ENCODE assay signal across 8 cellular contexts in genomic region chr5:159210846-159211245, GRCh38. TPM values are rescaled to one million over a fixed set of nuclear protein-coding genes. Genes with fewer than 3 reads are reported as not detected.
A peak's percentile ranks its signal among the peaks of the same experiment; 100 is the strongest.
DNase-seq lines count a peak whose midpoint lies in the region; ATAC-seq and TF ChIP-seq lines count a peak whose summit lies in the region.
"Had no signal": no experiment of that assay in that cellular context is flagged by ENCODE, and none has a peak within 500 bp of the region (broad histone marks: within the 10 kb centered on the region; RNA-seq: fewer than 3 reads in every experiment).

No MANE protein-coding gene starts in this region.

- H3K9me3 ChIP-seq in muscle layer of duodenum (ENCODE audit: control insufficient read depth in 1 of 2, low read length in 2 of 2): no peaks in the 10 kb centered on the region

- peaks cover 37% of the 10 kb centered on the region for H3K4me1 ChIP-seq in GM23338 (ENCODE audit: insufficient read depth)
- peaks cover 18 to 21% of the 10 kb centered on the region in 2 donors for H3K4me1 ChIP-seq in muscle layer of duodenum (ENCODE audit: control insufficient read depth in 1 of 2, insufficient read depth in 2 of 2, low read length in 2 of 2)

- peaks cover 8% of the 10 kb centered on the region; the same call in 1 of the 2 replicates for H4K20me1 ChIP-seq in GM23338 (replicated peaks; ENCODE audit: insufficient read depth)

- peaks cover 37% of the 10 kb centered on the region for H3K4me1 Mint-ChIP-seq in GM23338
- H3K4me1 Mint-ChIP-seq in activated naive CD8-positive, alpha-beta T cell (ENCODE audit: low read depth): peaks cover 30% of the 10 kb centered on the region

- no peak for TF ChIP-seq CTCF in C4-2B (conservative IDR thresholded peaks at IDR 0.05)
- TF ChIP-seq CTCF in GM23338 (conservative IDR thresholded peaks at IDR 0.05; ENCODE audit: low read depth in 2 of 2): no peak

- no peak for DNase-seq in GM23338 (ENCODE audit: low spot score)
- no peak for DNase-seq in stimulated activated CD4-positive, alpha-beta T cell treated with anti-CD3 and anti-CD28 coated beads, Interleukin-4, amount 100 ng/mL, for 1 hour
- DNase-seq in NCI-H524 treated with DMSO at 0.1 percent for 48 hours (lab: John Stamatoyannopoulos, UW): no peak
- DNase-seq in amygdala (lab: John Stamatoyannopoulos, UW): no peak
- DNase-seq: activated gamma-delta T cell treated with Interleukin-2 at 50 U/mL for 16 hours had no signal

- H3K9me2 ChIP-seq in GM23338 (ENCODE audit: insufficient read depth): no peaks in the 10 kb centered on the region

- H3K27ac ChIP-seq in C4-2B (peak overlapping the region; percentile 18; the same call in 1 of the 2 replicates), GM23338 (ENCODE audit: low read depth) (no peak overlapping the region), muscle layer of duodenum (ENCODE audit: low read length) (peak overlapping the region; percentile 0)

- H3K4me2 ChIP-seq in GM23338: peak overlapping the region; percentile 79; the same call in 1 of the 2 replicates

- no peaks in the 10 kb centered on the region for H3F3A ChIP-seq in GM23338 (replicated peaks; ENCODE audit: low read depth)

- H3K4me3 ChIP-seq in GM23338: no peak overlapping the region
- H3K4me3 ChIP-seq in muscle layer of duodenum (ENCODE audit: low read depth in 1 of 2, low read length in 2 of 2): no peak overlapping the region

- H3K36me3 ChIP-seq in GM23338 (ENCODE audit: insufficient read depth) (no peaks in the 10 kb centered on the region), muscle layer of duodenum (ENCODE audit: control insufficient read depth in 1 of 2, insufficient read depth in 2 of 2, low read length in 2 of 2) (peaks cover 0 to 10% of the 10 kb centered on the region in 2 donors)

- no peak overlapping the region; the same call in 1 of the 2 replicates for H2AFZ ChIP-seq in GM23338

- ATAC-seq in GM23338: no peak

- H3K27me3 ChIP-seq in GM23338 (ENCODE audit: insufficient read depth): peaks cover 35% of the 10 kb centered on the region
- no peaks in the 10 kb centered on the region for H3K27me3 ChIP-seq in muscle layer of duodenum (ENCODE audit: low read depth, low read length)

- H3K36me3 Mint-ChIP-seq in GM23338 (ENCODE audit: low read depth): no peaks in the 10 kb centered on the region
- peaks cover 6% of the 10 kb centered on the region for H3K36me3 Mint-ChIP-seq in activated naive CD8-positive, alpha-beta T cell

- peaks cover 6% of the 10 kb centered on the region for H3K27me3 Mint-ChIP-seq in GM23338 (ENCODE audit: insufficient read depth, low read depth, poor library complexity)
- no peaks in the 10 kb centered on the region for H3K27me3 Mint-ChIP-seq in activated naive CD8-positive, alpha-beta T cell

- H3K9me3 Mint-ChIP-seq in GM23338: peaks cover 3% of the 10 kb centered on the region; the same call in 1 of the 3 replicates
- no peaks in the 10 kb centered on the region for H3K9me3 Mint-ChIP-seq in activated naive CD8-positive, alpha-beta T cell (ENCODE audit: low read depth)

- peak overlapping the region; percentile 94 for H3K4me3 Mint-ChIP-seq in GM23338
- peak overlapping the region; percentile 91 for H3K4me3 Mint-ChIP-seq in activated naive CD8-positive, alpha-beta T cell

- H3K79me2 ChIP-seq in GM23338 (replicated peaks; ENCODE audit: insufficient read depth): peaks cover 28% of the 10 kb centered on the region

- no peak overlapping the region for H3K27ac Mint-ChIP-seq in GM23338
- H3K27ac Mint-ChIP-seq in activated naive CD8-positive, alpha-beta T cell: peak overlapping the region; percentile 98

TF ChIP-seq in GM23338, 12 proteins besides CTCF, POLR2A, EP300 and RAD21:
- TF ChIP-seq EZH2phosphoT487 (IDR thresholded peaks at IDR 0.05; ENCODE audit: unreplicated experiment) (no peak), JUNB (IDR thresholded peaks at IDR 0.05; ENCODE audit: unreplicated experiment) (no peak), STAT1 (IDR thresholded peaks at IDR 0.05; ENCODE audit: unreplicated experiment) (no peak), EZH2 (IDR thresholded peaks at IDR 0.05; ENCODE audit: low read depth, unreplicated experiment) (no peak), ZNF331 (CRISPR knock-in tag; IDR thresholded peaks at IDR 0.05; ENCODE audit: low read depth) (no peak)

RNA-seq across cellular contexts. Expression of gene RNF145, which starts 1.5 kb away (rescaled TPM):
- 37.1 and 43.5 TPM in 2 replicates for total RNA-seq in GM23338 (2014; rRNA removed; shearing (Covaris generic))
- polyA plus RNA-seq in GM23338 (2016; fragmentation: Nextera tagmentation; extraction: Ambion mirVana): 15.6 and 16.4 TPM in 2 replicates

RNA-seq across cellular contexts. Expression of gene UBLCP1, which starts 52.2 kb away (rescaled TPM):
- total RNA-seq in GM23338 (2014; rRNA removed; shearing (Covaris generic)): 45.0 and 47.6 TPM in 2 replicates
- 42.6 and 56.1 TPM in 2 replicates for polyA plus RNA-seq in GM23338 (2016; fragmentation: Nextera tagmentation; extraction: Ambion mirVana)
